Comparison of ENCODE assay signal across 8 cellular contexts in the genomic region with DNA sequence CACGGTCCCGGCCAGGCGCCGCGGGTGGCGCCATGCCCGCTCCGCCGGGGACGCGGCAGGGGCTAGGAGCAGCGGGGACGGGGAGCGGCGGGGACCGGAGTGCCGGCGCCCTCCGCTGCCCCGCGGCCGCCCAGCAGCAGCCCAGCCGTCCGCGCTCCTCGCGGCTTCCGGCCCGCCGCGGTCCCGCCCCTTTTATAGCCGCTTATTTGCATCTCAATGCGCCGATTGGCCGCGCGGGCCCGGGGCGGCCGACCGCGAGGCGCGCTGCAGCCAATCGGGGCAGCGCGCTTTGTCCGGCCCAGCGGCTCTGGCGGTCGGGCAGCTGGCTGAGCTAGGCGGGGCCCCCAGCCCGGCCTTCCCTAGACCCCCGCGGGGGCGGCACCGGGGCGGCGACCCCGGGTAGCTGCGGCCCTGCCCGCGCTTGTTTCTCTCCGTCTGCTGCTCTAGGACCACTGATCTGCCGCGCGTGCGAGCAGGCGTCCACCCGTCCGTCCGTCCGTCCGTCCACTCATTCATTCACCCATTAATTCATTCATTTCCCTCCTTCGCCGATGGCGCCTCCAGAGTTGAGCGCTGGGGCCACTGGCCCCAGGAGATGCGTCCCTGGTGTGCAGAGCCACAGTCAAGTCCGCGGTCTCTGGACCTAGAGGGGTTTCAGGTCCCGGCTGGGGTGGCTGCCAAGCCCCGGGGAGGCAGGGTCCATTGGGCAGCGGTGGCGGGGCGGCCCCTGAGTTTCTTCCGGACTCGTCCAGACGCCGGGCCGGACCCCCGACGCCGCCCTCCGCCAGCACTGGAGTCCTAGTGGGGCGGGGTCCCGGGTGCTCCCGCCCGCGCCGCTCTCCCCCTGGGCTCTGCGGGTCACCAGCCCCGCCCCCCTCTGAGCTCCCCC. TPM values are rescaled to one million over a fixed set of nuclear protein-coding genes. Genes with fewer than 3 reads are reported as not detected.
DNase-seq lines count a peak whose midpoint lies in the region; ATAC-seq and TF ChIP-seq lines count a peak whose summit lies in the region.

A gene with protein sequence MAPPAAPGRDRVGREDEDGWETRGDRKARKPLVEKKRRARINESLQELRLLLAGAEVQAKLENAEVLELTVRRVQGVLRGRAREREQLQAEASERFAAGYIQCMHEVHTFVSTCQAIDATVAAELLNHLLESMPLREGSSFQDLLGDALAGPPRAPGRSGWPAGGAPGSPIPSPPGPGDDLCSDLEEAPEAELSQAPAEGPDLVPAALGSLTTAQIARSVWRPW (minus strand): TSS at position 167 of the 889 bp plus-strand sequence. CDS start 133 bp downstream, at position 34.

- no peak within 1 kb of the TSS for H3K4ac ChIP-seq in neuronal stem cell (ENCODE audit: low read length)

- peak within 1 kb of the TSS; percentile 46 for H2BK5ac ChIP-seq in neuronal stem cell (ENCODE audit: low read length)

- peak within 1 kb of the TSS; percentile 71 for H2BK15ac ChIP-seq in neuronal stem cell (ENCODE audit: low read length)

- peak within 1 kb of the TSS; percentile 93 for H3K4me2 ChIP-seq in neuronal stem cell (ENCODE audit: insufficient read depth, low read length, poor library complexity, severe bottlenecking)

- no peak within 1 kb of the TSS for H2BK120ac ChIP-seq in neuronal stem cell (ENCODE audit: low read depth, low read length)

- H4K91ac ChIP-seq in neuronal stem cell (ENCODE audit: low read depth, low read length, poor library complexity): no peak within 1 kb of the TSS

- peak; percentile 15 for TF ChIP-seq CTCF in RWPE2 (IDR thresholded peaks at IDR 0.05; ENCODE audit: poor library complexity, severe bottlenecking)

- no peak within 1 kb of the TSS for H3K14ac ChIP-seq in neuronal stem cell (ENCODE audit: low read length)

- H3K4me1 ChIP-seq in RWPE2 (ENCODE audit: insufficient read depth, poor library complexity, severe bottlenecking) (no peaks in the 10 kb centered on the region), neuronal stem cell (ENCODE audit: control insufficient read depth in 2 of 2, insufficient read depth in 1 of 2, low read depth in 1 of 2, low read length in 2 of 2) (peaks cover 5 to 13% of the 10 kb centered on the region in 2 donors), stomach smooth muscle (ENCODE audit: control insufficient read depth, insufficient read depth, low read length) (peaks cover 30% of the 10 kb centered on the region)

- H3K9ac ChIP-seq in neuronal stem cell (ENCODE audit: low read depth, low read length, poor library complexity) (peak within 1 kb of the TSS; percentile 95), stomach smooth muscle (ENCODE audit: low read length in 2 of 2) (peak within 1 kb of the TSS in 1 of 2 donors; percentile 42)

- H3K79me1 ChIP-seq in neuronal stem cell (ENCODE audit: low read depth, low read length): peaks cover 5% of the 10 kb centered on the region

- WGBS in neuronal stem cell (ENCODE audit: extremely low coverage in 2 of 2, insufficient read length in 2 of 2, insufficient replicate concordance in 1 of 2), 2 donors: no CpG with 5 or more reads among the region's 104 CpGs

- DNase-seq in EH (ENCODE audit: low read depth) (peak; percentile 91), GOT3 (lab: John Stamatoyannopoulos, UW) (peak; percentile 24), LoVo (ENCODE audit: low spot score) (peak; percentile 93), RWPE2 (ENCODE audit: low spot score) (peak; percentile 86), foreskin melanocyte (peak; percentile 80), neuronal stem cell (ENCODE audit: low spot score) (peak; percentile 92)
- peak; percentile 91 for DNase-seq in activated effector memory CD4-positive, alpha-beta T cell treated with anti-CD3 and anti-CD28 coated beads, Interleukin-2, amount 50 U/mL, for 16 hours

- ATAC-seq in RWPE2 (ENCODE audit: low read depth): peak; percentile 83

- peak within 1 kb of the TSS; percentile 95 for H2AK5ac ChIP-seq in neuronal stem cell (ENCODE audit: low read depth, low read length)

- H4K8ac ChIP-seq in neuronal stem cell (ENCODE audit: low read depth, low read length): peak within 1 kb of the TSS; percentile 87

- H3K36me3 ChIP-seq in RWPE2 (ENCODE audit: low read depth) (0 out of 2 replicates have a peak, but pooled peaks cover 1% of the 10 kb centered on the region), neuronal stem cell (replicated peaks in 1 of 2; ENCODE audit: control insufficient read depth in 2 of 2, insufficient read depth in 2 of 2, low read length in 2 of 2) (peaks cover under 1 to 10% of the 10 kb centered on the region in 2 donors), stomach smooth muscle (ENCODE audit: control insufficient read depth in 2 of 2, insufficient read depth in 2 of 2, low read length in 2 of 2) (peaks cover 1 to 5% of the 10 kb centered on the region in 2 donors)

- peak within 1 kb of the TSS; percentile 76 for H3K23ac ChIP-seq in neuronal stem cell (ENCODE audit: low read depth, low read length, poor library complexity)

- H2AFZ ChIP-seq in neuronal stem cell (ENCODE audit: low read length): peak within 1 kb of the TSS; percentile 99

- peaks cover 3% of the 10 kb centered on the region for H3K27me3 ChIP-seq in RWPE2 (ENCODE audit: insufficient read depth, poor library complexity, severe bottlenecking)
- H3K27me3 ChIP-seq in neuronal stem cell (ENCODE audit: control insufficient read depth in 3 of 3, insufficient read depth in 3 of 3, low read depth in 1 of 3, low read length in 3 of 3): peaks cover 0 to 44% (median 4%) of the 10 kb centered on the region in 3 experiments
- no peaks in the 10 kb centered on the region for H3K27me3 ChIP-seq in stomach smooth muscle (ENCODE audit: control insufficient read depth in 1 of 2, insufficient read depth in 2 of 2, low read length in 2 of 2)

- peak within 1 kb of the TSS; percentile 65 for H3K4me3 ChIP-seq in RWPE2 (ENCODE audit: severe bottlenecking)
- H3K4me3 ChIP-seq in neuronal stem cell (ENCODE audit: low read length in 2 of 2): peak within 1 kb of the TSS; percentile 82 to 96
- peak within 1 kb of the TSS; percentile 43 to 77 for H3K4me3 ChIP-seq in stomach smooth muscle (ENCODE audit: low read length in 2 of 2)

- H3K27ac ChIP-seq in RWPE2 (ENCODE audit: poor library complexity, severe bottlenecking) (no peak within 1 kb of the TSS), neuronal stem cell (replicated peaks; ENCODE audit: low read length) (peak within 1 kb of the TSS; percentile 67), stomach smooth muscle (ENCODE audit: low read length) (no peak within 1 kb of the TSS)

- no peak within 1 kb of the TSS for H2BK12ac ChIP-seq in neuronal stem cell (ENCODE audit: low read length)

- peak within 1 kb of the TSS; percentile 97 for H3K18ac ChIP-seq in neuronal stem cell (ENCODE audit: low read length)

- H3K9me3 ChIP-seq in RWPE2 (ENCODE audit: severe bottlenecking): no peaks in the 10 kb centered on the region
- peaks cover 3 to 7% of the 10 kb centered on the region in 2 donors for H3K9me3 ChIP-seq in neuronal stem cell (replicated peaks in 1 of 2; ENCODE audit: control insufficient read depth in 2 of 2, insufficient read depth in 1 of 2, low read depth in 1 of 2, low read length in 2 of 2)
- H3K9me3 ChIP-seq in stomach smooth muscle (ENCODE audit: control insufficient read depth in 2 of 2, low read length in 2 of 2): no peaks in the 10 kb centered on the region

RNA-seq across cellular contexts. Expression of the gene that starts here (rescaled TPM):
- polyA plus RNA-seq in neuronal stem cell (2013, experiment 1 of 2): 19.8 TPM
- polyA plus RNA-seq in neuronal stem cell (2013, experiment 2 of 2): 18.8 TPM

Comparison
In these comparisons a context has a peak if more than half of its experiments do, and no peak if none do; other contexts are left out.
1. DNase-seq: peak in every context shown above with its lines; median percentile 93 in LoVo; 92 in neuronal stem cell; 91 in EH; 91 in activated effector memory CD4-positive, alpha-beta T cell treated with anti-CD3 and anti-CD28 coated beads, Interleukin-2, amount 50 U/mL, for 16 hours; 86 in RWPE2; 80 in foreskin melanocyte; 24 in GOT3.